ENCODE assay signal across 13 cellular contexts in genomic region chr17:18503221-18503620, GRCh38. TPM values are rescaled to one million over a fixed set of nuclear protein-coding genes. Genes with fewer than 3 reads are reported as not detected.
"Had no signal": no experiment of that assay in that cellular context is flagged by ENCODE, and none has a peak within 500 bp of the region (broad histone marks: within the 10 kb centered on the region; RNA-seq: fewer than 3 reads in every experiment).

No MANE protein-coding gene starts in this region.

RNA-seq across cellular contexts. Expression of gene LGALS9C, which starts 26.6 kb away (rescaled TPM):
- total RNA-seq: activated B cell treated with CpG ODN at 0.5 μM for 24 hours; activated T-helper 1 cell treated with anti-CD3 and anti-CD28 coated beads, Interleukin-12 subunit alpha, Interleukin-12 subunit beta, Interleukin-2, Interleukin-4 antibody, amounts not matched to agents 30 ng/mL and 10 ng/mL and 1 ng/mL, durations not matched to agents 14 hours and 24 hours and 36 hours; aorta; body of pancreas; chondrocyte; dermis blood vessel endothelial cell; endothelial cell of umbilical vein; fibroblast of lung; fibroblast of villous mesenchyme; gastroesophageal sphincter; glomerular endothelial cell; hepatocyte had no signal
- polyA plus RNA-seq: endothelial cell of umbilical vein, heart right ventricle, hepatocyte had no signal
